In genomic region chr1:153921080-153921802, GRCh38 we compare ENCODE assay signal across 8 cellular contexts. TPM values are rescaled to one million over a fixed set of nuclear protein-coding genes. Genes with fewer than 3 reads are reported as not detected.
DNase-seq lines count a peak whose midpoint lies in the region; ATAC-seq and TF ChIP-seq lines count a peak whose summit lies in the region.

No MANE protein-coding gene starts in this region.

- no peak overlapping the region for H3K9ac ChIP-seq in rectal smooth muscle tissue (ENCODE audit: low read length)

- H3K9me3 ChIP-seq in SJSA1 (replicated peaks) = no peaks in the 10 kb centered on the region

- ATAC-seq in GM19395 (IDR thresholded peaks at IDR 0.05; ENCODE audit: unreplicated experiment) (no peak), GM18909 (IDR thresholded peaks at IDR 0.05; ENCODE audit: poor library complexity, unreplicated experiment) (no peak)

- peaks cover 22% of the 10 kb centered on the region for H3K4me1 ChIP-seq in SJSA1 (replicated peaks)
- peaks cover 24% of the 10 kb centered on the region for H3K4me1 ChIP-seq in rectal smooth muscle tissue (ENCODE audit: control insufficient read depth, insufficient read depth, low read length)

- H3K27ac ChIP-seq in SJSA1 (no peak overlapping the region), rectal smooth muscle tissue (ENCODE audit: low read depth, low read length) (no peak overlapping the region)

- H3K36me3 ChIP-seq in SJSA1 (peaks cover 4% of the 10 kb centered on the region), rectal smooth muscle tissue (ENCODE audit: control insufficient read depth, insufficient read depth, low read length) (peaks cover 4% of the 10 kb centered on the region)

- peak overlapping the region; percentile 70 for H3K4me3 ChIP-seq in GM12864 (ENCODE audit: low read depth, low read length)
- H3K4me3 ChIP-seq in SJSA1 = peak overlapping the region; percentile 48
- peak overlapping the region; percentile 78 for H3K4me3 ChIP-seq in fibroblast of mammary gland (ENCODE audit: control insufficient read depth, low read depth, low read length)
- H3K4me3 ChIP-seq in rectal smooth muscle tissue (ENCODE audit: low read length) = peak overlapping the region; percentile 55

- no peak for DNase-seq in GM12864 (ENCODE audit: low read depth)
- DNase-seq in SJSA1 (ENCODE audit: low read depth in 1 of 2, low spot score in 2 of 2) = no peak
- no peak for DNase-seq in fibroblast of mammary gland (ENCODE audit: low read depth)
- no peak for DNase-seq in NCI-H446 (lab: John Stamatoyannopoulos, UW)
- DNase-seq in EL = no peak

- H3K27me3 ChIP-seq in SJSA1 (replicated peaks) (no peaks in the 10 kb centered on the region), rectal smooth muscle tissue (ENCODE audit: control insufficient read depth, insufficient read depth, low read length) (no peaks in the 10 kb centered on the region)

- TF ChIP-seq CTCF in GM12864 (IDR thresholded peaks at IDR 0.05; ENCODE audit: low read depth, low read length, missing control alignments) = no peak
- TF ChIP-seq CTCF in fibroblast of mammary gland (conservative IDR thresholded peaks at IDR 0.05; ENCODE audit: control insufficient read depth, insufficient read depth, low read depth, low read length) = no peak

RNA-seq across cellular contexts. Expression of gene GATAD2B, which starts 1.5 kb away (rescaled TPM):
- 3.7 and 4.6 TPM in 2 replicates for total RNA-seq in SJSA1 (2014; rRNA removed; shearing (Covaris generic))

RNA-seq across cellular contexts. Expression of gene DENND4B, which starts 25.3 kb away (rescaled TPM):
- 3.9 and 12.6 TPM in 2 replicates for total RNA-seq in SJSA1 (2014; rRNA removed; shearing (Covaris generic))

RNA-seq across cellular contexts. Expression of gene CRTC2, which starts 37.2 kb away (rescaled TPM):
- total RNA-seq in SJSA1 (2014; rRNA removed; shearing (Covaris generic)) = 10.0 and 10.3 TPM in 2 replicates

RNA-seq across cellular contexts. Expression of gene SLC39A1, which starts 42.1 kb away (rescaled TPM):
- 141 and 153 TPM in 2 replicates for total RNA-seq in SJSA1 (2014; rRNA removed; shearing (Covaris generic))

RNA-seq across cellular contexts. Expression of gene CREB3L4, which starts 46.5 kb away (rescaled TPM):
- 3.2 and 4.0 TPM in 2 replicates for total RNA-seq in SJSA1 (2014; rRNA removed; shearing (Covaris generic))
